ENCODE assay signal across 1 cellular context in the genomic region with DNA sequence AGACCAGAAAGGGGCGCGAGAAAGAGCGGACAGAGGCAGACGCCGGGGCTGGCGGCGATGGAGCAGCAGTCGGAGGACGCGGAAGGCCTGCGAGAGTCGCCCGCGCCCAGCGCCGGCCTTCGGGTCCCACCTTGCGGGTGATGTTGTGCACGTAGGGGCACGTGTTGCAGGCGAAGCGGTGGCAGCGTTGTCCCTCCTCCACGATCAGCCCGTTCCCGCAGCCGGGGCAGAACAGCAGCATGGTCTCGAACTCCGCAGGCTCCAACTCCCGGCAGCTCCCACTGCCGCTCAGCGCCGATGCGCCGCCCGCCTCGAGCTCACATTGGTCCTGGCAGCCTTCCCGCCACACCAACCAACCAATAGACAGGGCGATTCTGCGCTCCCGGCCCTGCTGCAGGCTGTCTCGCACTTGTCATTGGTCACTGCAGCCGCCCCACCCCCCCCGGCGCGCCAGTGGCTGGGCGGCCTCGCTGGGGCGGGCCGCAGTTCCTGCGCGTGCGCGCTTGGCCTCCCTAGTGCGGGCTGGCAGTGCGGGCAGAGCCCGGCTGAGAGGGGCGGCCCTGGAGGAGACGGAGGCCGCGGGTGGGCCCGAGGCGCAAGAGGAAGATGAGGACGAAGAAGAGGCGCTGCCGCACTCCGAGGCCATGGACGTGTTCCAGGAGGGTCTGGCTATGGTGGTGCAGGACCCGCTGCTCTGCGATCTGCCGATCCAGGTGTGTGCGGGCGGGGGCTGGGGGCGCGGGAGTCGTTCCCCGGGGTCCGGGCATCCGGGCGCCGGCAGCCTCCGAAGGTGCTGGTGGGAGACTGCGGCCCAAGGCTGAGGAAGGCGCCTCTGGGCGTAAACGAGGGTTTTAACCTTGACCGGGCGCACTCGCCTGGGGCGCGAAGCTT.
A peak's percentile ranks its signal among the peaks of the same experiment; 100 is the strongest.
TF ChIP-seq lines count a peak whose summit lies in the region.

Gene POLR3K (minus strand): TSS at position 263 of the 891 bp plus-strand sequence. CDS start 22 bp downstream, at position 241.
Gene SNRNP25 (plus strand): TSS at position 483 of the 891 bp plus-strand sequence. CDS start 189 bp downstream, at position 672.

TF ChIP-seq in A549, 52 proteins besides CTCF, POLR2A, EP300 and RAD21 (continued from another document):
- TF ChIP-seq PHF8 (IDR thresholded peaks at IDR 0.05; ENCODE audit: borderline replicate concordance, low read depth) = peak; percentile 71; the same call in 1 of the 2 replicates
- peak; percentile 67 to 85; a peak in 4 of 5 replicates for TF ChIP-seq JUN (IDR thresholded peaks at IDR 0.05)
